In the genomic region with DNA sequence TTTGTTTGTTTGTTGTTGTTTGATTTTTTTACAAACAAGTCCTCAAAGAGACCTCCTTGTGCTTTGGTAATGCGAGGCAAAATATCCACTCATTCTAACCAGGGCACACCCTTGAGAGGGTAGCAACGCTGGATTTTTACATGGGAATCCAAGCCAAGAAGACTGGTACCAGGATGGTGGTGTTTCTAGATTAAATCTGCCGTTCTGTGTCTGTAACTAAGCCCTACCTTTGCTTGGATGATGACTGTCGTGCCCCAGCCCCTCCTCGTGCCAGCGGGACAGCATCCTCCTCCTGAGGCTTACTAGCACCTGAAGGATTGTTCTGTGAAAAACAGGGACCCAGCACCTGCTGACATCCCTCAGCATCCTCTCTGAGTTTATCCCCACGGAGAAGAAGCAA, we compare ENCODE assay signal across 12 cellular contexts. TPM values are rescaled to one million over a fixed set of nuclear protein-coding genes. Genes with fewer than 3 reads are reported as not detected.
A peak's percentile ranks its signal among the peaks of the same experiment; 100 is the strongest.
DNase-seq lines count a peak whose midpoint lies in the region; ATAC-seq, FAIRE-seq and TF ChIP-seq lines count a peak whose summit lies in the region.
"Had no signal": no experiment of that assay in that cellular context is flagged by ENCODE, and none has a peak within 500 bp of the region (broad histone marks: within the 10 kb centered on the region; RNA-seq: fewer than 3 reads in every experiment).

No MANE protein-coding gene starts in this region.

- CTCF ChIA-PET in A549 (lab: Yijun Ruan, JAX), result no interaction called here

- peak overlapping the region; percentile 60 for H3K4me2 ChIP-seq in A549
- peak overlapping the region; percentile 82 for H3K4me2 ChIP-seq in osteoblast (ENCODE audit: insufficient read depth, low read length)

- FAIRE-seq in A549 (lab: Jason Lieb, UNC) (no peak), H54 (lab: Jason Lieb, UNC) (no peak)
- FAIRE-seq: colon, pancreas had no signal

- TF ChIP-seq RAD21 in A549 (conservative IDR thresholded peaks at IDR 0.05 in 1 of 2, IDR thresholded peaks at IDR 0.05 in 1 of 2), result no peak

- TF ChIP-seq POLR2A in A549 (IDR thresholded peaks at IDR 0.05; ENCODE audit: low read length) (no peak), H54 (IDR thresholded peaks at IDR 0.05; ENCODE audit: low read depth, low read length) (no peak), erythroblast (IDR thresholded peaks at IDR 0.05; ENCODE audit: low read length) (no peak)

- 20% methylated on average over 7 of the region's 7 CpGs for WGBS in A549 (ENCODE audit: missing lambda C conversion rate)
- WGBS in esophagus, 2 donors, result 26 to 38% methylated on average over 7 of the region's 7 CpGs

- no peak for TF ChIP-seq CTCF in A549 (IDR thresholded peaks at IDR 0.05)
- TF ChIP-seq CTCF in LNCaP clone FGC (IDR thresholded peaks at IDR 0.05; ENCODE audit: control insufficient read depth, extremely low read depth, insufficient read depth), result no peak
- no peak for TF ChIP-seq CTCF in osteoblast (IDR thresholded peaks at IDR 0.05; ENCODE audit: extremely low read depth, low read depth, low read length)

- H3K27ac ChIP-seq in A549 (no peak overlapping the region), esophagus (ENCODE audit: low read depth in 2 of 2, low read length in 1 of 2) (peak overlapping the region; percentile 14 to 68), osteoblast (ENCODE audit: low read depth, low read length) (no peak overlapping the region)
- H3K27ac ChIP-seq: pancreas had no signal

- H3K36me3 ChIP-seq in esophagus (ENCODE audit: control insufficient read depth in 2 of 2, insufficient read depth in 2 of 2, low read length in 1 of 2), result no peaks in the 10 kb centered on the region
- H3K36me3 ChIP-seq in osteoblast (ENCODE audit: insufficient read depth, low read length), result no peaks in the 10 kb centered on the region
- H3K36me3 ChIP-seq: pancreas had no signal

- H4K20me1 ChIP-seq in osteoblast (ENCODE audit: insufficient read depth, low read length), result no peaks in the 10 kb centered on the region

- H3K4me3 ChIP-seq in A549, result peak overlapping the region; percentile 14; the same call in 1 of the 3 replicates
- peak overlapping the region; percentile 43 for H3K4me3 ChIP-seq in LNCaP clone FGC (ENCODE audit: low read depth, low read length)
- peak overlapping the region in 1 of 2 donors; percentile 3 for H3K4me3 ChIP-seq in esophagus (ENCODE audit: low read depth in 1 of 2, low read length in 2 of 2)
- peak overlapping the region; percentile 62 for H3K4me3 ChIP-seq in osteoblast (ENCODE audit: insufficient read depth, low read length)
- H3K4me3 ChIP-seq: pancreas had no signal

- no peak for ATAC-seq in A549

- peak overlapping the region; percentile 70 for H2AFZ ChIP-seq in osteoblast (ENCODE audit: low read length)

- H3K27me3 ChIP-seq in esophagus (ENCODE audit: control insufficient read depth in 1 of 2, insufficient read depth in 2 of 2, low read length in 2 of 2), result no peaks in the 10 kb centered on the region
- peaks cover 5% of the 10 kb centered on the region for H3K27me3 ChIP-seq in osteoblast (ENCODE audit: insufficient read depth, low read length)

- no peaks in the 10 kb centered on the region for H3K79me2 ChIP-seq in osteoblast (ENCODE audit: insufficient read depth, low read length)

- H3K9me3 ChIP-seq in A549 (no peaks in the 10 kb centered on the region), esophagus (ENCODE audit: control insufficient read depth in 2 of 2, insufficient read depth in 1 of 2, low read depth in 1 of 2, low read length in 1 of 2) (no peaks in the 10 kb centered on the region), osteoblast (ENCODE audit: low read depth, low read length) (no peaks in the 10 kb centered on the region)
- H3K9me3 ChIP-seq: pancreas had no signal

- DNase-seq in A549 (ENCODE audit: low read depth in 1 of 2, low spot score in 1 of 2) (no peak), LNCaP clone FGC (ENCODE audit: low read depth) (no peak), osteoblast (ENCODE audit: insufficient read length, low spot score, missing footprints) (no peak), HPDE6-E6E7 (ENCODE audit: extremely low spot score) (no peak), H54 (ENCODE audit: insufficient read length, low spot score) (no peak), T1000 (lab: John Stamatoyannopoulos, UW) (no peak), erythroblast (lab: John Stamatoyannopoulos, UW) (no peak)
- DNase-seq: activated gamma-delta T cell, NCI-H187 treated with DMSO at 0.1 percent for 48 hours, pancreas had no signal

- peaks cover 7% of the 10 kb centered on the region; the same call in 1 of the 3 replicates for H3K4me1 ChIP-seq in A549
- H3K4me1 ChIP-seq in esophagus (ENCODE audit: control insufficient read depth in 2 of 2, insufficient read depth in 2 of 2, low read length in 1 of 2), result no peaks in the 10 kb centered on the region
- H3K4me1 ChIP-seq in osteoblast (ENCODE audit: insufficient read depth, low read length), result peaks cover 7% of the 10 kb centered on the region
- H3K4me1 ChIP-seq: pancreas had no signal

- POLR2A ChIA-PET in A549 (lab: Yijun Ruan, JAX), result no interaction called here

- no peak for TF ChIP-seq EP300 in A549 (IDR thresholded peaks at IDR 0.05)

TF ChIP-seq in A549, 52 proteins besides CTCF, POLR2A, EP300 and RAD21:
- TF ChIP-seq CBX8 (IDR thresholded peaks at IDR 0.05), result peak; percentile 68; the same call in 1 of the 2 replicates
- TF ChIP-seq, protein P1, sequence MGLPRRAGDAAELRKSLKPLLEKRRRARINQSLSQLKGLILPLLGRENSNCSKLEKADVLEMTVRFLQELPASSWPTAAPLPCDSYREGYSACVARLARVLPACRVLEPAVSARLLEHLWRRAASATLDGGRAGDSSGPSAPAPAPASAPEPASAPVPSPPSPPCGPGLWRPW (IDR thresholded peaks at IDR 0.05), result no peak

RNA-seq across cellular contexts. Expression of gene HSBP1, which starts 5.2 kb away (rescaled TPM):
- polyA plus RNA-seq in A549 (2011; rRNA removed), result 236 and 280 TPM in 2 replicates
- 147 and 175 TPM in 2 replicates for polyA plus RNA-seq in A549 (2012; cell fraction: cytosol; rRNA removed)
- polyA plus RNA-seq in A549 (2012; cell fraction: nucleus; rRNA removed), result 16.4 and 29.1 TPM in 2 replicates
- 185 to 206 TPM (median 190 TPM) in 3 replicates for polyA plus RNA-seq in A549 (2017; fragmentation: RNase III; extraction: RNeasy Plus Mini Kit Qiagen cat#74134 plus additional on column Dnase treatment)
- 43.5 and 58.5 TPM in 2 replicates for polyA minus RNA-seq in A549 (2011; rRNA and poly(A)+ RNA removed)
- 10 to 100 TPM; 46.2 to 80.6 TPM for polyA plus RNA-seq in esophagus
- 18.8 and 25.0 TPM in 2 replicates for total RNA-seq in osteoblast

Comparison
In these comparisons a context has a peak if more than half of its experiments do, and no peak if none do; other contexts are left out.
1. H3K27ac ChIP-seq: peak in esophagus (2 of 2); none in A549 (0 of 2) and osteoblast (single experiment).